9 cellular contexts compared by ENCODE assay signal in genomic region chr2:138066139-138066806, GRCh38.
"Had no signal": no experiment of that assay in that cellular context is flagged by ENCODE, and none has a peak within 500 bp of the region (broad histone marks: within the 10 kb centered on the region; RNA-seq: fewer than 3 reads in every experiment).

No MANE protein-coding gene starts in this region.

- H3K27ac Mint-ChIP-seq: HFFc6 had no signal

- H3K4me3 ChIP-seq: GM23248, HAP-1 had no signal

- ATAC-seq: HCT116 had no signal

- H2AFZ ChIP-seq: GM23248 had no signal

- H3K27ac ChIP-seq: GM23248, HL-60, KMS-11 had no signal

- H3K9ac ChIP-seq: GM23248, KMS-11 had no signal

- H3K9me3 Mint-ChIP-seq: HFFc6 had no signal

- H3K4me2 ChIP-seq: KMS-11 had no signal

- DNase-seq: GM23248, H7, HFFc6, IMR-90, KBM-7 had no signal

- H3K4me3 Mint-ChIP-seq: HFFc6 had no signal

- H3K36me3 ChIP-seq: HAP-1 had no signal

- H3K9me3 ChIP-seq: HAP-1 had no signal
